18 cellular contexts compared by ENCODE assay signal in genomic region chr2:21165350-21165749, GRCh38. TPM values are rescaled to one million over a fixed set of nuclear protein-coding genes. Genes with fewer than 3 reads are reported as not detected.
DNase-seq lines count a peak whose midpoint lies in the region; ATAC-seq and TF ChIP-seq lines count a peak whose summit lies in the region.
"Had no signal": no experiment of that assay in that cellular context is flagged by ENCODE, and none has a peak within 500 bp of the region (broad histone marks: within the 10 kb centered on the region; RNA-seq: fewer than 3 reads in every experiment).

No MANE protein-coding gene starts in this region.

- no peaks in the 10 kb centered on the region for H3K79me2 ChIP-seq in mammary epithelial cell (ENCODE audit: insufficient read depth, low read length)

- H3K4me1 Mint-ChIP-seq in Caco-2 (ENCODE audit: low read depth, unreplicated experiment): no peaks in the 10 kb centered on the region
- H3K4me1 Mint-ChIP-seq: naive thymus-derived CD4-positive, alpha-beta T cell had no signal

- DNase-seq in Caco-2 (no peak), LNCaP clone FGC (ENCODE audit: low read depth) (no peak), mammary epithelial cell (no peak), right lobe of liver (no peak), left lung (no peak), T-helper 9 cell (no peak), HPDE6-E6E7 (ENCODE audit: extremely low spot score) (no peak)
- DNase-seq: activated CD8-positive, alpha-beta T cell treated with anti-CD3 and anti-CD28 coated beads, Interleukin-2, amount 10 ng/mL, durations not matched to agents 7 days and 5 days; activated gamma-delta T cell treated with Interleukin-2 at 50 U/mL for 16 hours; caudate nucleus; GOT3; Karpas-422; left ventricle myocardium inferior; naive thymus-derived CD4-positive, alpha-beta T cell; NCI-H2107; small intestine had no signal

- no peak overlapping the region for H3K27ac Mint-ChIP-seq in Caco-2 (ENCODE audit: unreplicated experiment)
- H3K27ac Mint-ChIP-seq: activated CD8-positive, alpha-beta T cell treated with anti-CD3 and anti-CD28 coated beads, Interleukin-2, amount 10 ng/mL, durations not matched to agents 7 days and 5 days; naive thymus-derived CD4-positive, alpha-beta T cell had no signal

- no peaks in the 10 kb centered on the region for H3K36me3 ChIP-seq in Caco-2 (ENCODE audit: control insufficient read depth, insufficient read depth, low read length)
- H3K36me3 ChIP-seq in mammary epithelial cell (ENCODE audit: insufficient read depth, low read length): no peaks in the 10 kb centered on the region
- H3K36me3 ChIP-seq in right lobe of liver: no peaks in the 10 kb centered on the region
- H3K36me3 ChIP-seq in left lung: no peaks in the 10 kb centered on the region
- H3K36me3 ChIP-seq: left ventricle myocardium inferior had no signal

- TF ChIP-seq CTCF in Caco-2 (IDR thresholded peaks at IDR 0.05; ENCODE audit: insufficient read depth in 1 of 2, low read depth in 1 of 2, low read length in 1 of 2, severe bottlenecking in 1 of 2, unreplicated experiment in 1 of 2) (peak; percentile 41 to 50), LNCaP clone FGC (IDR thresholded peaks at IDR 0.05; ENCODE audit: control insufficient read depth, extremely low read depth, insufficient read depth) (peak; percentile 16; the same call in 1 of the 2 replicates), mammary epithelial cell (conservative IDR thresholded peaks at IDR 0.05 in 1 of 2, IDR thresholded peaks at IDR 0.05 in 1 of 2; ENCODE audit: extremely low read depth in 1 of 2, insufficient read depth in 1 of 2, low read depth in 1 of 2, low read length in 2 of 2) (peak; percentile 17 to 37), right lobe of liver (IDR thresholded peaks at IDR 0.05) (peak in 3 of 4 donors; percentile 16 to 43 (median 38)), left lung (IDR thresholded peaks at IDR 0.05) (peak in 1 of 2 donors; percentile 17)

- no peaks in the 10 kb centered on the region for H3K27me3 ChIP-seq in Caco-2 (replicated peaks; ENCODE audit: control insufficient read depth, insufficient read depth, low read length)
- H3K27me3 ChIP-seq in mammary epithelial cell (ENCODE audit: insufficient read depth, low read length): no peaks in the 10 kb centered on the region
- no peaks in the 10 kb centered on the region for H3K27me3 ChIP-seq in right lobe of liver
- no peaks in the 10 kb centered on the region for H3K27me3 ChIP-seq in left lung

- H2AFZ ChIP-seq in mammary epithelial cell (ENCODE audit: low read depth, low read length): no peak overlapping the region

- H3K9me3 Mint-ChIP-seq in Caco-2 (ENCODE audit: unreplicated experiment): peaks cover 32% of the 10 kb centered on the region

- dilution Hi-C loops in mammary epithelial cell (cut with HindIII; ENCODE audit: low sequenced_read_pairs): loop anchor here (25.0 kb wide), 1 partner anchor 147 kb away; no protein-coding TSS in a partner anchor

- H3K9me3 ChIP-seq in Caco-2 (no peaks in the 10 kb centered on the region; the same call in 1 of the 2 replicates), mammary epithelial cell (replicated peaks; ENCODE audit: insufficient read depth, low read length) (no peaks in the 10 kb centered on the region), right lobe of liver (no peaks in the 10 kb centered on the region), left lung (no peaks in the 10 kb centered on the region)
- H3K9me3 ChIP-seq: left ventricle myocardium inferior had no signal

- no peak for TF ChIP-seq POLR2A in right lobe of liver (IDR thresholded peaks at IDR 0.05)

- no peaks in the 10 kb centered on the region for H4K20me1 ChIP-seq in mammary epithelial cell (ENCODE audit: insufficient read depth, low read length)

- H3K27ac ChIP-seq in mammary epithelial cell (ENCODE audit: insufficient read depth, low read depth, low read length): no peak overlapping the region
- no peak overlapping the region for H3K27ac ChIP-seq in right lobe of liver
- H3K27ac ChIP-seq in left lung: no peak overlapping the region
- H3K27ac ChIP-seq: left ventricle myocardium inferior had no signal

- no peak overlapping the region for H3K4me2 ChIP-seq in mammary epithelial cell (ENCODE audit: insufficient read depth, low read depth, low read length)

- WGBS in mammary epithelial cell (ENCODE audit: low coverage, missing lambda C conversion rate): 0% methylated on average over 1 of the region's 1 CpG
- WGBS in right lobe of liver (ENCODE audit: insufficient coverage, low coverage, low lambda C conversion rate, missing lambda C conversion rate): 15% methylated on average over 1 of the region's 1 CpG

- no TSS peak for BruUV-seq in Caco-2 (replicated peaks; lab: Mats Ljungman, UMichigan)
- no TSS peak for BruUV-seq in mammary epithelial cell (replicated peaks; lab: Mats Ljungman, UMichigan)

- ATAC-seq in right lobe of liver (peak in 1 of 4 donors; percentile 25), left lung (no peak), HG03460 (IDR thresholded peaks at IDR 0.05; ENCODE audit: unreplicated experiment) (no peak)
- ATAC-seq: activated CD8-positive, alpha-beta T cell treated with anti-CD3 and anti-CD28 coated beads, Interleukin-2, amount 10 ng/mL, durations not matched to agents 7 days and 5 days; naive thymus-derived CD4-positive, alpha-beta T cell had no signal

- H3K9ac ChIP-seq in mammary epithelial cell (ENCODE audit: insufficient read depth, low read length): no peak overlapping the region

- POLR2A ChIA-PET in Caco-2 (lab: Charles Lee): interaction anchor here (0.6 kb wide), 1 partner anchor 132 kb away, joined by 3 read pairs; no protein-coding TSS in a partner anchor

- H3K27me3 Mint-ChIP-seq in Caco-2 (ENCODE audit: insufficient read depth, unreplicated experiment): no peaks in the 10 kb centered on the region

- H3K4me3 Mint-ChIP-seq in Caco-2 (ENCODE audit: unreplicated experiment): no peak overlapping the region
- H3K4me3 Mint-ChIP-seq: activated CD8-positive, alpha-beta T cell treated with anti-CD3 and anti-CD28 coated beads, Interleukin-2, amount 10 ng/mL, durations not matched to agents 7 days and 5 days; naive thymus-derived CD4-positive, alpha-beta T cell had no signal

- intact Hi-C loops in Caco-2 (cut with micrococcal nuclease; ENCODE audit: unreplicated experiment): loop anchor here (1.0 kb wide), 3 partner anchors 47 to 504 kb away; no protein-coding TSS in a partner anchor
- intact Hi-C loops in mammary epithelial cell (cut with micrococcal nuclease): loop anchor here (1.0 kb wide), 2 partner anchors 123 to 504 kb away; no protein-coding TSS in a partner anchor
- intact Hi-C loops in right lobe of liver (cut with DNase I): no loop called here
- intact Hi-C loops in left lung (cut with DNase I): no loop called here

- no peaks in the 10 kb centered on the region for H3K36me3 Mint-ChIP-seq in Caco-2 (ENCODE audit: insufficient read depth, unreplicated experiment)
- H3K36me3 Mint-ChIP-seq: naive thymus-derived CD4-positive, alpha-beta T cell had no signal

- in situ Hi-C loops in mammary epithelial cell (cut with MboI; ENCODE audit: low sequenced_read_pairs in 2 of 2): no loop called here

- CTCF ChIA-PET in Caco-2 (lab: Charles Lee): interaction anchor here (1.0 to 1.3 kb wide), 4 partner anchors 122 to 504 kb away, joined by 3 to 4 read pairs (median 3); no protein-coding TSS in a partner anchor
- CTCF ChIA-PET in mammary epithelial cell (lab: Charles Lee; ENCODE audit: low non-redundant PET): interaction anchor here (0.7 kb wide), 1 partner anchor 105 kb away, joined by 4 read pairs; no protein-coding TSS in a partner anchor

- H3K4me1 ChIP-seq in Caco-2: no peaks in the 10 kb centered on the region
- no peaks in the 10 kb centered on the region for H3K4me1 ChIP-seq in mammary epithelial cell (ENCODE audit: insufficient read depth, low read length)
- no peaks in the 10 kb centered on the region for H3K4me1 ChIP-seq in right lobe of liver
- no peaks in the 10 kb centered on the region for H3K4me1 ChIP-seq in left lung
- H3K4me1 ChIP-seq: left ventricle myocardium inferior had no signal

- H3K4me3 ChIP-seq in Caco-2 (ENCODE audit: low read depth, low read length): no peak overlapping the region
- H3K4me3 ChIP-seq in LNCaP clone FGC (ENCODE audit: low read depth, low read length): no peak overlapping the region
- H3K4me3 ChIP-seq in mammary epithelial cell (replicated peaks in 1 of 3; ENCODE audit: insufficient read depth in 1 of 3, low read depth in 2 of 3, low read length in 3 of 3): no peak overlapping the region
- no peak overlapping the region for H3K4me3 ChIP-seq in right lobe of liver
- no peak overlapping the region for H3K4me3 ChIP-seq in left lung
- H3K4me3 ChIP-seq: left ventricle myocardium inferior had no signal

RNA-seq across cellular contexts. Expression of gene TDRD15, which starts 41.6 kb away (rescaled TPM):
- total RNA-seq in Caco-2 (2022) (not detected in 2 replicates), mammary epithelial cell (not detected), right lobe of liver (1 to 10 TPM in 3 of 6 experiments, under 1 TPM in 3; 0.32 to 2.4 (median 1.2) TPM), left lung (not detected)
- not detected for polyA plus RNA-seq in mammary epithelial cell
- polyA minus RNA-seq in mammary epithelial cell: not detected
- total RNA-seq: activated CD8-positive, alpha-beta T cell treated with anti-CD3 and anti-CD28 coated beads, Interleukin-2, amount 10 ng/mL, durations not matched to agents 7 days and 5 days; left ventricle myocardium inferior; naive thymus-derived CD4-positive, alpha-beta T cell; T-helper 2 cell treated with Interferon-gamma antibody and Interleukin-4, amounts not matched to agents 100 ng/mL and 5 ng/mL, for 36 hours had no signal
- polyA plus RNA-seq: naive thymus-derived CD4-positive, alpha-beta T cell; small intestine had no signal

Comparison
In these comparisons a context has a peak if more than half of its experiments do, and no peak if none do; other contexts are left out.
1. intact Hi-C loops: an anchor here in Caco-2 (1.0 kb wide) and mammary epithelial cell (1.0 kb wide); none called in right lobe of liver and left lung.